In the genomic region with DNA sequence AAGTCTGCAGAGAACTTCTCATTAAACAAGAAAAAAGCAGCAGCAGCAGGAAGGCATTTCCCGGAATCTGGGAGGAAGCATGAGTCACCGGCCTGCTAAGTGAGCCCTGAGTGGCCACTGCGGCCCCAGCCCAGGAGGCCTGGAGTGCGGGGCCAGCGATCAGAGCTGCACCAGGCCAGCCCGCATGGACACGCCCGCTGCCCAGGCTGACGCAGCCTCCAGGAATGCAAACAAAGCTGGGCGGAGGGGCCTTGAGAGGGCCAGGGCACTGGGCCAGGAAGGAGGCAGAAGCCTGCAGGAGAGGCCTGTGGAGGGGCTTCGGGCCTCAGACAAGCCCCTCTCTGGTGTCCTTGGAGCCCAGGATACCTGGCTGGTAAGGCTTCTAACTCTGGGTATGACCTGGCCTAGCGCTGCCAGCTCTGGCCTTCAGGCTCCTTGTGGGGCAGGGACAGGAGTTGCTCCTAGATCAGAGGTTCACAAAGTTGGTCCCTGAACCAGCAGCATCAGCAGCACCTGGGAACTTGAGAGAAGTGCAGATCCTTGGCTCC, we compare ENCODE assay signal across 1 cellular context.
TF ChIP-seq lines count a peak whose summit lies in the region.

No MANE protein-coding gene starts in this region.

TF ChIP-seq in K562, 482 proteins besides CTCF, POLR2A, EP300 and RAD21 (continued from another document and continues in another):
- TF ChIP-seq, protein P1, sequence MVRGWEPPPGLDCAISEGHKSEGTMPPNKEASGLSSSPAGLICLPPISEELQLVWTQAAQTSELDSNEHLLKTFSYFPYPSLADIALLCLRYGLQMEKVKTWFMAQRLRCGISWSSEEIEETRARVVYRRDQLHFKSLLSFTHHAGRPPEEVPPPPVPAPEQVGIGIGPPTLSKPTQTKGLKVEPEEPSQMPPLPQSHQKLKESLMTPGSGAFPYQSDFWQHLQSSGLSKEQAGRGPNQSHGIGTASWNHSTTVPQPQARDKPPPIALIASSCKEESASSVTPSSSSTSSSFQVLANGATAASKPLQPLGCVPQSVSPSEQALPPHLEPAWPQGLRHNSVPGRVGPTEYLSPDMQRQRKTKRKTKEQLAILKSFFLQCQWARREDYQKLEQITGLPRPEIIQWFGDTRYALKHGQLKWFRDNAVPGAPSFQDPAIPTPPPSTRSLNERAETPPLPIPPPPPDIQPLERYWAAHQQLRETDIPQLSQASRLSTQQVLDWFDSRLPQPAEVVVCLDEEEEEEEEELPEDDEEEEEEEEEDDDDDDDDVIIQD (CRISPR knock-in tag; IDR thresholded peaks at IDR 0.05), result no peak
- TF ChIP-seq, protein P2, sequence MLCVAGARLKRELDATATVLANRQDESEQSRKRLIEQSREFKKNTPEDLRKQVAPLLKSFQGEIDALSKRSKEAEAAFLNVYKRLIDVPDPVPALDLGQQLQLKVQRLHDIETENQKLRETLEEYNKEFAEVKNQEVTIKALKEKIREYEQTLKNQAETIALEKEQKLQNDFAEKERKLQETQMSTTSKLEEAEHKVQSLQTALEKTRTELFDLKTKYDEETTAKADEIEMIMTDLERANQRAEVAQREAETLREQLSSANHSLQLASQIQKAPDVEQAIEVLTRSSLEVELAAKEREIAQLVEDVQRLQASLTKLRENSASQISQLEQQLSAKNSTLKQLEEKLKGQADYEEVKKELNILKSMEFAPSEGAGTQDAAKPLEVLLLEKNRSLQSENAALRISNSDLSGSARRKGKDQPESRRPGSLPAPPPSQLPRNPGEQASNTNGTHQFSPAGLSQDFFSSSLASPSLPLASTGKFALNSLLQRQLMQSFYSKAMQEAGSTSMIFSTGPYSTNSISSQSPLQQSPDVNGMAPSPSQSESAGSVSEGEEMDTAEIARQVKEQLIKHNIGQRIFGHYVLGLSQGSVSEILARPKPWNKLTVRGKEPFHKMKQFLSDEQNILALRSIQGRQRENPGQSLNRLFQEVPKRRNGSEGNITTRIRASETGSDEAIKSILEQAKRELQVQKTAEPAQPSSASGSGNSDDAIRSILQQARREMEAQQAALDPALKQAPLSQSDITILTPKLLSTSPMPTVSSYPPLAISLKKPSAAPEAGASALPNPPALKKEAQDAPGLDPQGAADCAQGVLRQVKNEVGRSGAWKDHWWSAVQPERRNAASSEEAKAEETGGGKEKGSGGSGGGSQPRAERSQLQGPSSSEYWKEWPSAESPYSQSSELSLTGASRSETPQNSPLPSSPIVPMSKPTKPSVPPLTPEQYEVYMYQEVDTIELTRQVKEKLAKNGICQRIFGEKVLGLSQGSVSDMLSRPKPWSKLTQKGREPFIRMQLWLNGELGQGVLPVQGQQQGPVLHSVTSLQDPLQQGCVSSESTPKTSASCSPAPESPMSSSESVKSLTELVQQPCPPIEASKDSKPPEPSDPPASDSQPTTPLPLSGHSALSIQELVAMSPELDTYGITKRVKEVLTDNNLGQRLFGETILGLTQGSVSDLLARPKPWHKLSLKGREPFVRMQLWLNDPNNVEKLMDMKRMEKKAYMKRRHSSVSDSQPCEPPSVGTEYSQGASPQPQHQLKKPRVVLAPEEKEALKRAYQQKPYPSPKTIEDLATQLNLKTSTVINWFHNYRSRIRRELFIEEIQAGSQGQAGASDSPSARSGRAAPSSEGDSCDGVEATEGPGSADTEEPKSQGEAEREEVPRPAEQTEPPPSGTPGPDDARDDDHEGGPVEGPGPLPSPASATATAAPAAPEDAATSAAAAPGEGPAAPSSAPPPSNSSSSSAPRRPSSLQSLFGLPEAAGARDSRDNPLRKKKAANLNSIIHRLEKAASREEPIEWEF (CRISPR knock-in tag; IDR thresholded peaks at IDR 0.05), result no peak
- TF ChIP-seq NONO (IDR thresholded peaks at IDR 0.05; ENCODE audit: low read depth in 2 of 2, low read length in 1 of 2) (peak in 1 of 2 experiments; percentile 62; a peak in 1 of 4 replicates), NCOR1 (IDR thresholded peaks at IDR 0.05) (peak; percentile 46; the same call in 1 of the 2 replicates), POLR2G (IDR thresholded peaks at IDR 0.05; ENCODE audit: low read depth, low read length) (peak; percentile 79), ZNF3 (CRISPR knock-in tag; IDR thresholded peaks at IDR 0.05) (no peak), RBFOX2 (IDR thresholded peaks at IDR 0.05; ENCODE audit: low read depth, low read length) (peak; percentile 79), YBX1 (IDR thresholded peaks at IDR 0.05) (no peak), LCOR (CRISPR knock-in tag; IDR thresholded peaks at IDR 0.05) (no peak), RFX7 (CRISPR knock-in tag; IDR thresholded peaks at IDR 0.05) (no peak), FOXJ2 (tag; IDR thresholded peaks at IDR 0.05) (no peak), ZNF586 (CRISPR knock-in tag; conservative IDR thresholded peaks at IDR 0.05) (no peak), PTTG1 (tag; IDR thresholded peaks at IDR 0.05; ENCODE audit: low read depth) (no peak), ZSCAN29 (IDR thresholded peaks at IDR 0.05) (peak; percentile 97), KDM5B (IDR thresholded peaks at IDR 0.05; ENCODE audit: insufficient replicate concordance, low read depth, low read length) (no peak), ZNF436 (CRISPR knock-in tag; IDR thresholded peaks at IDR 0.05) (no peak), ETV6 (IDR thresholded peaks at IDR 0.05; ENCODE audit: borderline replicate concordance in 1 of 2, low read depth in 2 of 2, low read length in 1 of 2) (peak; percentile 99), ETV6 (CRISPR knock-in tag; IDR thresholded peaks at IDR 0.05; ENCODE audit: borderline replicate concordance) (no peak), ILF3 (IDR thresholded peaks at IDR 0.05; ENCODE audit: borderline replicate concordance) (no peak), TBP (optimal IDR thresholded peaks at IDR 0.05; ENCODE audit: low read depth, low read length) (peak; percentile 40), PHTF2 (CRISPR knock-in tag; IDR thresholded peaks at IDR 0.05) (no peak), BDP1 (IDR thresholded peaks at IDR 0.05; ENCODE audit: insufficient read depth, insufficient read length) (no peak), SNIP1 (IDR thresholded peaks at IDR 0.05; ENCODE audit: low read depth) (no peak), LEF1 (IDR thresholded peaks at IDR 0.05) (peak; percentile 75; the same call in 1 of the 2 replicates), MEIS2 (IDR thresholded peaks at IDR 0.05; ENCODE audit: partially characterized antibody) (no peak), MCM3 (IDR thresholded peaks at IDR 0.05) (no peak), SP2 (IDR thresholded peaks at IDR 0.05; ENCODE audit: extremely low read depth, low read depth, low read length, poor library complexity, severe bottlenecking) (no peak)
- TF ChIP-seq, protein P3, sequence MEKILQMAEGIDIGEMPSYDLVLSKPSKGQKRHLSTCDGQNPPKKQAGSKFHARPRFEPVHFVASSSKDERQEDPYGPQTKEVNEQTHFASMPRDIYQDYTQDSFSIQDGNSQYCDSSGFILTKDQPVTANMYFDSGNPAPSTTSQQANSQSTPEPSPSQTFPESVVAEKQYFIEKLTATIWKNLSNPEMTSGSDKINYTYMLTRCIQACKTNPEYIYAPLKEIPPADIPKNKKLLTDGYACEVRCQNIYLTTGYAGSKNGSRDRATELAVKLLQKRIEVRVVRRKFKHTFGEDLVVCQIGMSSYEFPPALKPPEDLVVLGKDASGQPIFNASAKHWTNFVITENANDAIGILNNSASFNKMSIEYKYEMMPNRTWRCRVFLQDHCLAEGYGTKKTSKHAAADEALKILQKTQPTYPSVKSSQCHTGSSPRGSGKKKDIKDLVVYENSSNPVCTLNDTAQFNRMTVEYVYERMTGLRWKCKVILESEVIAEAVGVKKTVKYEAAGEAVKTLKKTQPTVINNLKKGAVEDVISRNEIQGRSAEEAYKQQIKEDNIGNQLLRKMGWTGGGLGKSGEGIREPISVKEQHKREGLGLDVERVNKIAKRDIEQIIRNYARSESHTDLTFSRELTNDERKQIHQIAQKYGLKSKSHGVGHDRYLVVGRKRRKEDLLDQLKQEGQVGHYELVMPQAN (IDR thresholded peaks at IDR 0.05; ENCODE audit: borderline replicate concordance), result no peak
- TF ChIP-seq, protein P4, sequence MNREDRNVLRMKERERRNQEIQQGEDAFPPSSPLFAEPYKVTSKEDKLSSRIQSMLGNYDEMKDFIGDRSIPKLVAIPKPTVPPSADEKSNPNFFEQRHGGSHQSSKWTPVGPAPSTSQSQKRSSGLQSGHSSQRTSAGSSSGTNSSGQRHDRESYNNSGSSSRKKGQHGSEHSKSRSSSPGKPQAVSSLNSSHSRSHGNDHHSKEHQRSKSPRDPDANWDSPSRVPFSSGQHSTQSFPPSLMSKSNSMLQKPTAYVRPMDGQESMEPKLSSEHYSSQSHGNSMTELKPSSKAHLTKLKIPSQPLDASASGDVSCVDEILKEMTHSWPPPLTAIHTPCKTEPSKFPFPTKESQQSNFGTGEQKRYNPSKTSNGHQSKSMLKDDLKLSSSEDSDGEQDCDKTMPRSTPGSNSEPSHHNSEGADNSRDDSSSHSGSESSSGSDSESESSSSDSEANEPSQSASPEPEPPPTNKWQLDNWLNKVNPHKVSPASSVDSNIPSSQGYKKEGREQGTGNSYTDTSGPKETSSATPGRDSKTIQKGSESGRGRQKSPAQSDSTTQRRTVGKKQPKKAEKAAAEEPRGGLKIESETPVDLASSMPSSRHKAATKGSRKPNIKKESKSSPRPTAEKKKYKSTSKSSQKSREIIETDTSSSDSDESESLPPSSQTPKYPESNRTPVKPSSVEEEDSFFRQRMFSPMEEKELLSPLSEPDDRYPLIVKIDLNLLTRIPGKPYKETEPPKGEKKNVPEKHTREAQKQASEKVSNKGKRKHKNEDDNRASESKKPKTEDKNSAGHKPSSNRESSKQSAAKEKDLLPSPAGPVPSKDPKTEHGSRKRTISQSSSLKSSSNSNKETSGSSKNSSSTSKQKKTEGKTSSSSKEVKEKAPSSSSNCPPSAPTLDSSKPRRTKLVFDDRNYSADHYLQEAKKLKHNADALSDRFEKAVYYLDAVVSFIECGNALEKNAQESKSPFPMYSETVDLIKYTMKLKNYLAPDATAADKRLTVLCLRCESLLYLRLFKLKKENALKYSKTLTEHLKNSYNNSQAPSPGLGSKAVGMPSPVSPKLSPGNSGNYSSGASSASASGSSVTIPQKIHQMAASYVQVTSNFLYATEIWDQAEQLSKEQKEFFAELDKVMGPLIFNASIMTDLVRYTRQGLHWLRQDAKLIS (CRISPR knock-in tag; IDR thresholded peaks at IDR 0.05), result no peak
- TF ChIP-seq, protein P5, sequence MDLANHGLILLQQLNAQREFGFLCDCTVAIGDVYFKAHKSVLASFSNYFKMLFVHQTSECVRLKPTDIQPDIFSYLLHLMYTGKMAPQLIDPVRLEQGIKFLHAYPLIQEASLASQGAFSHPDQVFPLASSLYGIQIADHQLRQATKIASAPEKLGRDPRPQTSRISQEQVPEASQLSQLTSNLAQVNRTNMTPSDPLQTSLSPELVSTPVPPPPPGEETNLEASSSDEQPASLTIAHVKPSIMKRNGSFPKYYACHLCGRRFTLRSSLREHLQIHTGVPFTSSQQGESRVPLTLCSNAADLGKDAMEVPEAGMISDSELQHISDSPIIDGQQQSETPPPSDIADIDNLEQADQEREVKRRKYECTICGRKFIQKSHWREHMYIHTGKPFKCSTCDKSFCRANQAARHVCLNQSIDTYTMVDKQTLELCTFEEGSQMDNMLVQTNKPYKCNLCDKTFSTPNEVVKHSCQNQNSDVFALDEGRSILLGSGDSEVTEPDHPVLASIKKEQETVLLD (IDR thresholded peaks at IDR 0.05), result peak; percentile 80
- TF ChIP-seq, protein P6, sequence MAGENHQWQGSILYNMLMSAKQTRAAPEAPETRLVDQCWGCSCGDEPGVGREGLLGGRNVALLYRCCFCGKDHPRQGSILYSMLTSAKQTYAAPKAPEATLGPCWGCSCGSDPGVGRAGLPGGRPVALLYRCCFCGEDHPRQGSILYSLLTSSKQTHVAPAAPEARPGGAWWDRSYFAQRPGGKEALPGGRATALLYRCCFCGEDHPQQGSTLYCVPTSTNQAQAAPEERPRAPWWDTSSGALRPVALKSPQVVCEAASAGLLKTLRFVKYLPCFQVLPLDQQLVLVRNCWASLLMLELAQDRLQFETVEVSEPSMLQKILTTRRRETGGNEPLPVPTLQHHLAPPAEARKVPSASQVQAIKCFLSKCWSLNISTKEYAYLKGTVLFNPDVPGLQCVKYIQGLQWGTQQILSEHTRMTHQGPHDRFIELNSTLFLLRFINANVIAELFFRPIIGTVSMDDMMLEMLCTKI (IDR thresholded peaks at IDR 0.05; ENCODE audit: partially characterized antibody), result no peak
- TF ChIP-seq, protein P7, sequence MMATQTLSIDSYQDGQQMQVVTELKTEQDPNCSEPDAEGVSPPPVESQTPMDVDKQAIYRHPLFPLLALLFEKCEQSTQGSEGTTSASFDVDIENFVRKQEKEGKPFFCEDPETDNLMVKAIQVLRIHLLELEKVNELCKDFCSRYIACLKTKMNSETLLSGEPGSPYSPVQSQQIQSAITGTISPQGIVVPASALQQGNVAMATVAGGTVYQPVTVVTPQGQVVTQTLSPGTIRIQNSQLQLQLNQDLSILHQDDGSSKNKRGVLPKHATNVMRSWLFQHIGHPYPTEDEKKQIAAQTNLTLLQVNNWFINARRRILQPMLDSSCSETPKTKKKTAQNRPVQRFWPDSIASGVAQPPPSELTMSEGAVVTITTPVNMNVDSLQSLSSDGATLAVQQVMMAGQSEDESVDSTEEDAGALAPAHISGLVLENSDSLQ (IDR thresholded peaks at IDR 0.05), result 0 out of 2 replicates have a peak, but pooled peaks have one; percentile 5
- TF ChIP-seq, protein P8, sequence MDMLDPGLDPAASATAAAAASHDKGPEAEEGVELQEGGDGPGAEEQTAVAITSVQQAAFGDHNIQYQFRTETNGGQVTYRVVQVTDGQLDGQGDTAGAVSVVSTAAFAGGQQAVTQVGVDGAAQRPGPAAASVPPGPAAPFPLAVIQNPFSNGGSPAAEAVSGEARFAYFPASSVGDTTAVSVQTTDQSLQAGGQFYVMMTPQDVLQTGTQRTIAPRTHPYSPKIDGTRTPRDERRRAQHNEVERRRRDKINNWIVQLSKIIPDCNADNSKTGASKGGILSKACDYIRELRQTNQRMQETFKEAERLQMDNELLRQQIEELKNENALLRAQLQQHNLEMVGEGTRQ (CRISPR knock-in tag; IDR thresholded peaks at IDR 0.05), result no peak
- TF ChIP-seq, protein P9, sequence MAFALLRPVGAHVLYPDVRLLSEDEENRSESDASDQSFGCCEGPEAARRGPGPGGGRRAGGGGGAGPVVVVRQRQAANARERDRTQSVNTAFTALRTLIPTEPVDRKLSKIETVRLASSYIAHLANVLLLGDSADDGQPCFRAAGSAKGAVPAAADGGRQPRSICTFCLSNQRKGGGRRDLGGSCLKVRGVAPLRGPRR (CRISPR knock-in tag; IDR thresholded peaks at IDR 0.05), result no peak
